ENCODE assay signal across 29 cellular contexts in the genomic region with DNA sequence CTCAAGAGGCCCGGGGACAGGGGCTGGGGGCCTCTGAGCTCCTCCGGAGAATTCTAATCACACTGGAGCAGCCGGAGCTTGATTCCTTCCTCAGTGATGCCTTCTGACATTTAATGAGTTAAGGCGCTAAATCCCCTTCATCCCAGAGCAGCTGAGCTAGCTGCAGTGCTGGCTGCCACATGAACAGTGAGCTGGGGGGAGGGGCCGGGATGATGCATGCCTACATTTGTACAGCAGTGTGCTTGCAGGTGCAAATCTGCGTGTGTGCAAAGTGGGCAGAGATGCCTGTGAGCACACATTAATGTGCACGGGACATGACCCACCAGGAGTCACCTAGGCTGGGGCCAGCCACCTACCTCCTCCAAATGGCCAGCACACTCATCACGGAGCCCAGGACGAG. TPM values are rescaled to one million over a fixed set of nuclear protein-coding genes. Genes with fewer than 3 reads are reported as not detected.
DNase-seq lines count a peak whose midpoint lies in the region; ATAC-seq and TF ChIP-seq lines count a peak whose summit lies in the region.
"Had no signal": no experiment of that assay in that cellular context is flagged by ENCODE, and none has a peak within 500 bp of the region (broad histone marks: within the 10 kb centered on the region; RNA-seq: fewer than 3 reads in every experiment).

No MANE protein-coding gene starts in this region.

- no peaks in the 10 kb centered on the region for H3K79me2 ChIP-seq in neural cell (replicated peaks; ENCODE audit: insufficient read depth, low read length)
- H3K79me2 ChIP-seq: hepatocyte had no signal

- H3K36me3 ChIP-seq in neural cell (ENCODE audit: insufficient read depth, low read length), result no peaks in the 10 kb centered on the region
- no peaks in the 10 kb centered on the region for H3K36me3 ChIP-seq in body of pancreas (replicated peaks in 1 of 2; ENCODE audit: insufficient read depth in 1 of 2, low read depth in 2 of 2)
- H3K36me3 ChIP-seq: adrenal gland, breast epithelium, esophagus squamous epithelium, neutrophil, stomach had no signal

- TF ChIP-seq CTCF in neural cell (IDR thresholded peaks at IDR 0.05; ENCODE audit: poor library complexity, severe bottlenecking) (no peak), body of pancreas (IDR thresholded peaks at IDR 0.05) (no peak)

- H3K4me3 ChIP-seq in neural cell (ENCODE audit: low read length), result peak overlapping the region; percentile 48
- no peak overlapping the region for H3K4me3 ChIP-seq in body of pancreas
- H3K4me3 ChIP-seq: adrenal gland, breast epithelium, coronary artery, esophagus squamous epithelium, hepatocyte, psoas muscle, skin epidermis, stomach had no signal

- 72 to 79% methylated on average over 5 to 7 of the region's 9 CpGs for WGBS in body of pancreas, 2 donors

- peak overlapping the region; percentile 42 for H3K4me2 ChIP-seq in neural cell (ENCODE audit: low read length)
- H3K4me2 ChIP-seq: hepatocyte had no signal

- no peak for TF ChIP-seq POLR2A in body of pancreas (IDR thresholded peaks at IDR 0.05)

- H3K4me1 ChIP-seq in body of pancreas, result no peaks in the 10 kb centered on the region
- H3K4me1 ChIP-seq: adrenal gland, breast epithelium, esophagus squamous epithelium, psoas muscle, stomach had no signal

- peak; percentile 64 for TF ChIP-seq RAD21 in neural cell (conservative IDR thresholded peaks at IDR 0.05)

- H3K9me3 ChIP-seq in neural cell (ENCODE audit: low read length), result no peaks in the 10 kb centered on the region
- no peaks in the 10 kb centered on the region for H3K9me3 ChIP-seq in body of pancreas
- H3K9me3 ChIP-seq: adrenal gland, breast epithelium, esophagus squamous epithelium, neutrophil, psoas muscle, stomach had no signal

- peak overlapping the region; percentile 54 for H2AFZ ChIP-seq in neural cell (ENCODE audit: low read depth, low read length)
- H2AFZ ChIP-seq: hepatocyte had no signal

- no peaks in the 10 kb centered on the region for H4K20me1 ChIP-seq in neural cell (ENCODE audit: insufficient read depth)

- TF ChIP-seq EP300 in neural cell (conservative IDR thresholded peaks at IDR 0.05; ENCODE audit: poor library complexity, severe bottlenecking), result peak; percentile 79

- peak overlapping the region; percentile 70 for H3K27ac ChIP-seq in cingulate gyrus (ENCODE audit: low read depth, low read length)
- H3K27ac ChIP-seq in neural cell (ENCODE audit: low read length), result peak overlapping the region; percentile 97
- peak overlapping the region; percentile 22 for H3K27ac ChIP-seq in substantia nigra (ENCODE audit: low read depth, low read length, poor library complexity, severe bottlenecking)
- no peak overlapping the region for H3K27ac ChIP-seq in body of pancreas
- H3K27ac ChIP-seq: adrenal gland, breast epithelium, C4-2B, coronary artery, esophagus squamous epithelium, hepatocyte, HL-60, neutrophil, psoas muscle, skin epidermis, stomach had no signal

- H3K9me2 ChIP-seq in neural cell (ENCODE audit: insufficient read depth, low read length), result no peaks in the 10 kb centered on the region

- H3F3A ChIP-seq in neural cell (ENCODE audit: insufficient read depth, low read length, poor library complexity, severe bottlenecking), result no peaks in the 10 kb centered on the region

- H3K27me3 ChIP-seq in neural cell (ENCODE audit: insufficient read depth, low read depth, low read length) (no peaks in the 10 kb centered on the region), body of pancreas (no peaks in the 10 kb centered on the region)
- H3K27me3 ChIP-seq: adrenal gland, breast epithelium, hepatocyte had no signal

- peak overlapping the region; percentile 75 for H3K9ac ChIP-seq in neural cell (ENCODE audit: low read length)

- ATAC-seq in body of pancreas (no peak), HG02840 (IDR thresholded peaks at IDR 0.05; ENCODE audit: low FRiP score, unreplicated experiment) (no peak), HG02870 (IDR thresholded peaks at IDR 0.05; ENCODE audit: unreplicated experiment) (no peak)
- ATAC-seq: left colon, psoas muscle had no signal

- intact Hi-C loops in body of pancreas (cut with DNase I), result no loop called here

- peak; percentile 22 for DNase-seq in NCI-H2227 treated with DMSO at 0.1 percent for 48 hours (lab: John Stamatoyannopoulos, UW)
- DNase-seq in substantia nigra (lab: John Stamatoyannopoulos, UW), result peak in 12 of 49 donors; percentile 6 to 63 (median 26)
- DNase-seq in body of pancreas, result no peak
- DNase-seq: activated B cell treated with CpG ODN at 0.5 μM for 24 hours; activated CD4-positive, alpha-beta T cell treated with anti-CD3 and anti-CD28 coated beads, Interleukin-2, amount 50 U/mL, for 1 hour; activated naive CD4-positive, alpha-beta T cell treated with anti-CD3 and anti-CD28 coated beads for 36 hours; adrenal gland; esophagus squamous epithelium; foreskin melanocyte; left colon; mesenchymal stem cell; NCI-H1417 treated with DMSO at 0.1 percent for 48 hours; NCI-H2081 treated with DMSO at 0.1 percent for 48 hours; NK-92 treated with Interleukin-12 subunit alpha and Interleukin-12 subunit beta, amount 100 ng/mL, for 24 hours; SHP77; stomach; T1000 had no signal

TF ChIP-seq in neural cell, 6 proteins besides CTCF, POLR2A, EP300 and RAD21:
- TF ChIP-seq, protein P1, sequence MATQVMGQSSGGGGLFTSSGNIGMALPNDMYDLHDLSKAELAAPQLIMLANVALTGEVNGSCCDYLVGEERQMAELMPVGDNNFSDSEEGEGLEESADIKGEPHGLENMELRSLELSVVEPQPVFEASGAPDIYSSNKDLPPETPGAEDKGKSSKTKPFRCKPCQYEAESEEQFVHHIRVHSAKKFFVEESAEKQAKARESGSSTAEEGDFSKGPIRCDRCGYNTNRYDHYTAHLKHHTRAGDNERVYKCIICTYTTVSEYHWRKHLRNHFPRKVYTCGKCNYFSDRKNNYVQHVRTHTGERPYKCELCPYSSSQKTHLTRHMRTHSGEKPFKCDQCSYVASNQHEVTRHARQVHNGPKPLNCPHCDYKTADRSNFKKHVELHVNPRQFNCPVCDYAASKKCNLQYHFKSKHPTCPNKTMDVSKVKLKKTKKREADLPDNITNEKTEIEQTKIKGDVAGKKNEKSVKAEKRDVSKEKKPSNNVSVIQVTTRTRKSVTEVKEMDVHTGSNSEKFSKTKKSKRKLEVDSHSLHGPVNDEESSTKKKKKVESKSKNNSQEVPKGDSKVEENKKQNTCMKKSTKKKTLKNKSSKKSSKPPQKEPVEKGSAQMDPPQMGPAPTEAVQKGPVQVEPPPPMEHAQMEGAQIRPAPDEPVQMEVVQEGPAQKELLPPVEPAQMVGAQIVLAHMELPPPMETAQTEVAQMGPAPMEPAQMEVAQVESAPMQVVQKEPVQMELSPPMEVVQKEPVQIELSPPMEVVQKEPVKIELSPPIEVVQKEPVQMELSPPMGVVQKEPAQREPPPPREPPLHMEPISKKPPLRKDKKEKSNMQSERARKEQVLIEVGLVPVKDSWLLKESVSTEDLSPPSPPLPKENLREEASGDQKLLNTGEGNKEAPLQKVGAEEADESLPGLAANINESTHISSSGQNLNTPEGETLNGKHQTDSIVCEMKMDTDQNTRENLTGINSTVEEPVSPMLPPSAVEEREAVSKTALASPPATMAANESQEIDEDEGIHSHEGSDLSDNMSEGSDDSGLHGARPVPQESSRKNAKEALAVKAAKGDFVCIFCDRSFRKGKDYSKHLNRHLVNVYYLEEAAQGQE (IDR thresholded peaks at IDR 0.05; ENCODE audit: borderline replicate concordance), result peak; percentile 94
- TF ChIP-seq TAF1 (IDR thresholded peaks at IDR 0.05; ENCODE audit: low read depth), result peak; percentile 96
- TF ChIP-seq MXI1 (conservative IDR thresholded peaks at IDR 0.05; ENCODE audit: poor library complexity, severe bottlenecking), result peak; percentile 73
- no peak for TF ChIP-seq EZH2 (IDR thresholded peaks at IDR 0.05; ENCODE audit: borderline replicate concordance, insufficient read depth, low read length, poor library complexity, severe bottlenecking)
- peak; percentile 74 for TF ChIP-seq POLR2AphosphoS5 (IDR thresholded peaks at IDR 0.05)
- peak; percentile 66 for TF ChIP-seq SMC3 (conservative IDR thresholded peaks at IDR 0.05; ENCODE audit: poor library complexity)

RNA-seq across cellular contexts. Expression of a gene that starts 34.4 kb away (rescaled TPM):
- 0.72 and 1.0 TPM in 2 replicates for polyA plus RNA-seq in neural cell
- polyA minus RNA-seq in neural cell, result 0.24 and 1.0 TPM in 2 replicates
- total RNA-seq in body of pancreas, result not detected

RNA-seq across cellular contexts. Expression of a gene that starts 38.2 kb away (rescaled TPM):
- polyA plus RNA-seq in neural cell, result 34.7 and 39.4 TPM in 2 replicates
- 30.6 and 34.3 TPM in 2 replicates for polyA minus RNA-seq in neural cell
- total RNA-seq in body of pancreas, result 1 to 10 TPM; 1.6 to 2.0 TPM
- total RNA-seq: psoas muscle had no signal

Comparison
In these comparisons a context has a peak if more than half of its experiments do, and no peak if none do; other contexts are left out.
1. H3K27ac ChIP-seq: peak in cingulate gyrus (single experiment), neural cell (single experiment) and substantia nigra (single experiment); none in body of pancreas (0 of 4).